In the genomic region with DNA sequence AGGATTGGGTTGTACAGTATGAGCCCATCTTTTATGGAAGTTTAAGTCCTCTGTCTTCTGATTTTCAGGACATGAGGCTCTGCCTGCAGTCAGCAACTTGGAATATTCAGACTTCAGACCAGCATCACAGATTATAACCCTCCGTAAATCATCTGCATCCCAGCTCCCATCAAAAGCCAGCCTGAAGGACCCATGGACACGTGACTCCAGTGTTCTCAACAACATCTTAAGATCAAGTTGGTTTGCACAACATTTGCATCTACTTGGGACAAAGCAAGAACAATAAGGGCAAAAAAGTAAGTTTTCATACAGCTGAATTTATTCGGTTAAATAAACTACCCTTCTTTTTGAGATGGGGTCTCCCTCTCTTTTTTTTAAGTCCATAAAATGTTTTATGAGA, we compare ENCODE assay signal across 1 cellular context.
TF ChIP-seq lines count a peak whose summit lies in the region.

No MANE protein-coding gene starts in this region.

TF ChIP-seq in K562, 482 proteins besides CTCF, POLR2A, EP300 and RAD21 (continued from another document):
- TF ChIP-seq, protein P1, sequence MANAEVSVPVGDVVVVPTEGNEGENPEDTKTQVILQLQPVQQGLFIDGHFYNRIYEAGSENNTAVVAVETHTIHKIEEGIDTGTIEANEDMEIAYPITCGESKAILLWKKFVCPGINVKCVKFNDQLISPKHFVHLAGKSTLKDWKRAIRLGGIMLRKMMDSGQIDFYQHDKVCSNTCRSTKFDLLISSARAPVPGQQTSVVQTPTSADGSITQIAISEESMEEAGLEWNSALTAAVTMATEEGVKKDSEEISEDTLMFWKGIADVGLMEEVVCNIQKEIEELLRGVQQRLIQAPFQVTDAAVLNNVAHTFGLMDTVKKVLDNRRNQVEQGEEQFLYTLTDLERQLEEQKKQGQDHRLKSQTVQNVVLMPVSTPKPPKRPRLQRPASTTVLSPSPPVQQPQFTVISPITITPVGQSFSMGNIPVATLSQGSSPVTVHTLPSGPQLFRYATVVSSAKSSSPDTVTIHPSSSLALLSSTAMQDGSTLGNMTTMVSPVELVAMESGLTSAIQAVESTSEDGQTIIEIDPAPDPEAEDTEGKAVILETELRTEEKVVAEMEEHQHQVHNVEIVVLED (CRISPR knock-in tag; IDR thresholded peaks at IDR 0.05) = no peak
- TF ChIP-seq, protein P2, sequence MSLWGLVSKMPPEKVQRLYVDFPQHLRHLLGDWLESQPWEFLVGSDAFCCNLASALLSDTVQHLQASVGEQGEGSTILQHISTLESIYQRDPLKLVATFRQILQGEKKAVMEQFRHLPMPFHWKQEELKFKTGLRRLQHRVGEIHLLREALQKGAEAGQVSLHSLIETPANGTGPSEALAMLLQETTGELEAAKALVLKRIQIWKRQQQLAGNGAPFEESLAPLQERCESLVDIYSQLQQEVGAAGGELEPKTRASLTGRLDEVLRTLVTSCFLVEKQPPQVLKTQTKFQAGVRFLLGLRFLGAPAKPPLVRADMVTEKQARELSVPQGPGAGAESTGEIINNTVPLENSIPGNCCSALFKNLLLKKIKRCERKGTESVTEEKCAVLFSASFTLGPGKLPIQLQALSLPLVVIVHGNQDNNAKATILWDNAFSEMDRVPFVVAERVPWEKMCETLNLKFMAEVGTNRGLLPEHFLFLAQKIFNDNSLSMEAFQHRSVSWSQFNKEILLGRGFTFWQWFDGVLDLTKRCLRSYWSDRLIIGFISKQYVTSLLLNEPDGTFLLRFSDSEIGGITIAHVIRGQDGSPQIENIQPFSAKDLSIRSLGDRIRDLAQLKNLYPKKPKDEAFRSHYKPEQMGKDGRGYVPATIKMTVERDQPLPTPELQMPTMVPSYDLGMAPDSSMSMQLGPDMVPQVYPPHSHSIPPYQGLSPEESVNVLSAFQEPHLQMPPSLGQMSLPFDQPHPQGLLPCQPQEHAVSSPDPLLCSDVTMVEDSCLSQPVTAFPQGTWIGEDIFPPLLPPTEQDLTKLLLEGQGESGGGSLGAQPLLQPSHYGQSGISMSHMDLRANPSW (CRISPR knock-in tag; IDR thresholded peaks at IDR 0.05) = no peak
- TF ChIP-seq RBM39 (optimal IDR thresholded peaks at IDR 0.05; ENCODE audit: low read depth, low read length) (no peak), RBBP5 (IDR thresholded peaks at IDR 0.05; ENCODE audit: borderline replicate concordance, insufficient read depth, low read length, poor library complexity, severe bottlenecking) (no peak)
- TF ChIP-seq, protein P3, sequence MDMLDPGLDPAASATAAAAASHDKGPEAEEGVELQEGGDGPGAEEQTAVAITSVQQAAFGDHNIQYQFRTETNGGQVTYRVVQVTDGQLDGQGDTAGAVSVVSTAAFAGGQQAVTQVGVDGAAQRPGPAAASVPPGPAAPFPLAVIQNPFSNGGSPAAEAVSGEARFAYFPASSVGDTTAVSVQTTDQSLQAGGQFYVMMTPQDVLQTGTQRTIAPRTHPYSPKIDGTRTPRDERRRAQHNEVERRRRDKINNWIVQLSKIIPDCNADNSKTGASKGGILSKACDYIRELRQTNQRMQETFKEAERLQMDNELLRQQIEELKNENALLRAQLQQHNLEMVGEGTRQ (CRISPR knock-in tag; IDR thresholded peaks at IDR 0.05) = peak; percentile 61
- TF ChIP-seq, protein P4, sequence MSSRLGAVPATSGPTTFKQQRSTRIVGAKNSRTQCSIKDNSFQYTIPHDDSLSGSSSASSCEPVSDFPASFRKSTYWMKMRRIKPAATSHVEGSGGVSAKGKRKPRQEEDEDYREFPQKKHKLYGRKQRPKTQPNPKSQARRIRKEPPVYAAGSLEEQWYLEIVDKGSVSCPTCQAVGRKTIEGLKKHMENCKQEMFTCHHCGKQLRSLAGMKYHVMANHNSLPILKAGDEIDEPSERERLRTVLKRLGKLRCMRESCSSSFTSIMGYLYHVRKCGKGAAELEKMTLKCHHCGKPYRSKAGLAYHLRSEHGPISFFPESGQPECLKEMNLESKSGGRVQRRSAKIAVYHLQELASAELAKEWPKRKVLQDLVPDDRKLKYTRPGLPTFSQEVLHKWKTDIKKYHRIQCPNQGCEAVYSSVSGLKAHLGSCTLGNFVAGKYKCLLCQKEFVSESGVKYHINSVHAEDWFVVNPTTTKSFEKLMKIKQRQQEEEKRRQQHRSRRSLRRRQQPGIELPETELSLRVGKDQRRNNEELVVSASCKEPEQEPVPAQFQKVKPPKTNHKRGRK (tag; IDR thresholded peaks at IDR 0.05) = no peak
